In the genomic region with DNA sequence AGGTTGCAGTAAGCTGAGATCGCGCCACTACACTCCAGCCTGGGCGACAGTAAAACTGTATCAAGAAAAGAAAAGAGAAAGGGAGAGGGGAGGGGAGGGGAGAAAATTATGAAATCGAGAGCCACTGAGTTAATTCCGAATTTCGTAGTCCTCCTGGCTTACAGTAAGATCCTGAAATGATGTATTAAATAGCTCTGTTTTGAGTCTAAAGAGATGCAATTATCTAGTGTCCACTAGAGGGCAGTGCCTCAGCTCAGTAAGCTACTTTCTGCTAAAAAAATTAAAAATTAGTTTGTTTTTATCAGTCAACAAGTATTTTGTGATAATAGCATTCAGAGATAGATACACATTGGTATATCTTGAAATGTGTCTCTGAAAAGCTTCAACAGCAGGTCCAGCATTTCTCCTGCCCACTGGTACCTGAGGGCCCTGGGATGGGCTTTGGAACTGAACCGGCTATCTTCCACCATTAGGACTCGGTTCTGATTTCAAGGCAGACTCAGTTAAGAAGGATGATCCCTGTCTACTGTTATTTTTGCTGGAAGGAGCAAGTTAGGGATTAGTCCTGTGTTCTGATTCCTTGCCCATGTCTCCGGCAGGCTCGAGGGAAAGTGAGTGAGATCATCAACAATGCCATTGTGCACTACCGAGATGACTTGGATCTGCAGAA, we compare ENCODE assay signal across 1 cellular context.
TF ChIP-seq lines count a peak whose summit lies in the region.

No MANE protein-coding gene starts in this region.

TF ChIP-seq in K562, 482 proteins besides CTCF, POLR2A, EP300 and RAD21 (continued from another document):
- TF ChIP-seq, protein P1, sequence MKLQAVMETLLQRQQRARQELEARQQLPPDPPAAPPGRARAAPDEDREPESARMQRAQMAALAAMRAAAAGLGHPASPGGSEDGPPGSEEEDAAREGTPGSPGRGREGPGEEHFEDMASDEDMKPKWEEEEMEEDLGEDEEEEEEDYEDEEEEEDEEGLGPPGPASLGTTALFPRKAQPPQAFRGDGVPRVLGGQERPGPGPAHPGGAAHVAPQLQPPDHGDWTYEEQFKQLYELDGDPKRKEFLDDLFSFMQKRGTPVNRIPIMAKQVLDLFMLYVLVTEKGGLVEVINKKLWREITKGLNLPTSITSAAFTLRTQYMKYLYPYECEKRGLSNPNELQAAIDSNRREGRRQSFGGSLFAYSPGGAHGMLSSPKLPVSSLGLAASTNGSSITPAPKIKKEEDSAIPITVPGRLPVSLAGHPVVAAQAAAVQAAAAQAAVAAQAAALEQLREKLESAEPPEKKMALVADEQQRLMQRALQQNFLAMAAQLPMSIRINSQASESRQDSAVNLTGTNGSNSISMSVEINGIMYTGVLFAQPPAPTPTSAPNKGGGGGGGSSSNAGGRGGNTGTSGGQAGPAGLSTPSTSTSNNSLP (IDR thresholded peaks at IDR 0.05; ENCODE audit: borderline replicate concordance, low read depth, low read length) = 0 out of 2 replicates have a peak, but pooled peaks have one; percentile 15
- TF ChIP-seq BRD4 (IDR thresholded peaks at IDR 0.05) (no peak), SMC3 (conservative IDR thresholded peaks at IDR 0.05; ENCODE audit: insufficient read depth, low read depth, low read length) (peak; percentile 56)
TF ChIP-seq in K562: peak in this region for 4.
